In genomic region chr11:75338516-75339218, GRCh38 we compare ENCODE assay signal across 9 cellular contexts. TPM values are rescaled to one million over a fixed set of nuclear protein-coding genes. Genes with fewer than 3 reads are reported as not detected.
DNase-seq lines count a peak whose midpoint lies in the region; ATAC-seq lines count a peak whose summit lies in the region.
"Had no signal": no experiment of that assay in that cellular context is flagged by ENCODE, and none has a peak within 500 bp of the region (broad histone marks: within the 10 kb centered on the region; RNA-seq: fewer than 3 reads in every experiment).

No MANE protein-coding gene starts in this region.

- H3K9me3 Mint-ChIP-seq in activated naive CD4-positive, alpha-beta T cell treated with anti-CD3 and anti-CD28 coated beads, Interleukin-2, amount 50 U/mL, for 72 hours, result no peaks in the 10 kb centered on the region
- H3K9me3 Mint-ChIP-seq in stimulated activated naive CD8-positive, alpha-beta T cell treated with anti-CD3 and anti-CD28 coated beads, Interleukin-15, amount 100 ng/mL, for 72 hours, result no peaks in the 10 kb centered on the region

- H3K27ac Mint-ChIP-seq in activated naive CD4-positive, alpha-beta T cell treated with anti-CD3 and anti-CD28 coated beads, Interleukin-2, amount 50 U/mL, for 72 hours, result peak overlapping the region; percentile 12 to 78
- H3K27ac Mint-ChIP-seq in stimulated activated naive CD8-positive, alpha-beta T cell treated with anti-CD3 and anti-CD28 coated beads, Interleukin-15, amount 100 ng/mL, for 72 hours, result peak overlapping the region; percentile 83 to 97

- H3K27me3 Mint-ChIP-seq in stimulated activated naive CD8-positive, alpha-beta T cell treated with anti-CD3 and anti-CD28 coated beads, Interleukin-15, amount 100 ng/mL, for 72 hours, result no peaks in the 10 kb centered on the region

- H3K36me3 Mint-ChIP-seq in activated naive CD4-positive, alpha-beta T cell treated with anti-CD3 and anti-CD28 coated beads, Interleukin-2, amount 50 U/mL, for 72 hours, result peaks cover 0 to 8% of the 10 kb centered on the region in 2 donors

- H3K4me1 Mint-ChIP-seq in stimulated activated naive CD8-positive, alpha-beta T cell treated with anti-CD3 and anti-CD28 coated beads, Interleukin-15, amount 100 ng/mL, for 72 hours, result peaks cover 99% of the 10 kb centered on the region

- peak overlapping the region; percentile 83 to 88 for H3K4me3 Mint-ChIP-seq in stimulated activated naive CD8-positive, alpha-beta T cell treated with anti-CD3 and anti-CD28 coated beads, Interleukin-15, amount 100 ng/mL, for 72 hours

- DNase-seq in activated CD4-positive, alpha-beta T cell treated with anti-CD3 and anti-CD28 coated beads for 48 hours, result peak; percentile 58
- DNase-seq in activated CD4-positive, alpha-beta T cell treated with anti-CD3 and anti-CD28 coated beads, Interleukin-2, amount 50 U/mL, for 1 hour, result no peak
- DNase-seq in activated naive CD4-positive, alpha-beta T cell treated with anti-CD3 and anti-CD28 coated beads, Interleukin-2, amount 50 U/mL, for 72 hours (ENCODE audit: low spot score in 2 of 2), result no peak
- DNase-seq in islet precursor cell (peak; percentile 63), left lobe of liver (ENCODE audit: low spot score) (no peak), NCI-H345 treated with DMSO at 0.1 percent for 48 hours (lab: John Stamatoyannopoulos, UW; ENCODE audit: unreplicated experiment) (no peak)
- no peak for DNase-seq in stimulated activated naive CD8-positive, alpha-beta T cell treated with anti-CD3 and anti-CD28 coated beads, Interleukin-15, amount 100 ng/mL, for 72 hours
- DNase-seq: AML-193 had no signal

- ATAC-seq in activated naive CD4-positive, alpha-beta T cell treated with anti-CD3 and anti-CD28 coated beads, Interleukin-2, amount 50 U/mL, for 72 hours, result peak; percentile 83 to 84
- ATAC-seq in stimulated activated naive CD8-positive, alpha-beta T cell treated with anti-CD3 and anti-CD28 coated beads, Interleukin-15, amount 100 ng/mL, for 72 hours, result peak; percentile 62
- ATAC-seq in left lobe of liver (no peak), HG02885 (IDR thresholded peaks at IDR 0.05; ENCODE audit: poor library complexity, unreplicated experiment) (no peak)

RNA-seq across cellular contexts. Expression of gene ARRB1, which starts 12.8 kb away (rescaled TPM):
- 10 to 100 TPM; 11.5 to 28.9 TPM for total RNA-seq in activated naive CD4-positive, alpha-beta T cell treated with anti-CD3 and anti-CD28 coated beads, Interleukin-2, amount 50 U/mL, for 72 hours
- total RNA-seq in left lobe of liver, result 9.3 TPM

Comparison
In these comparisons a context has a peak if more than half of its experiments do, and no peak if none do; other contexts are left out.
1. DNase-seq: peak in activated CD4-positive, alpha-beta T cell treated with anti-CD3 and anti-CD28 coated beads for 48 hours (single experiment) and islet precursor cell (single experiment); none in activated CD4-positive, alpha-beta T cell treated with anti-CD3 and anti-CD28 coated beads, Interleukin-2, amount 50 U/mL, for 1 hour (single experiment), activated naive CD4-positive, alpha-beta T cell treated with anti-CD3 and anti-CD28 coated beads, Interleukin-2, amount 50 U/mL, for 72 hours (0 of 2), stimulated activated naive CD8-positive, alpha-beta T cell treated with anti-CD3 and anti-CD28 coated beads, Interleukin-15, amount 100 ng/mL, for 72 hours (0 of 2), left lobe of liver (single experiment) and NCI-H345 treated with DMSO at 0.1 percent for 48 hours (single experiment).
2. ATAC-seq: peak in activated naive CD4-positive, alpha-beta T cell treated with anti-CD3 and anti-CD28 coated beads, Interleukin-2, amount 50 U/mL, for 72 hours (2 of 2) and stimulated activated naive CD8-positive, alpha-beta T cell treated with anti-CD3 and anti-CD28 coated beads, Interleukin-15, amount 100 ng/mL, for 72 hours (single experiment); none in left lobe of liver (single experiment) and HG02885 (single experiment).